8 cellular contexts compared by ENCODE assay signal in genomic region chr7:131068604-131069021, GRCh38.
DNase-seq lines count a peak whose midpoint lies in the region; ATAC-seq, FAIRE-seq and TF ChIP-seq lines count a peak whose summit lies in the region.

No MANE protein-coding gene starts in this region.

- no peak overlapping the region for H3K4me3 Mint-ChIP-seq in activated naive CD8-positive, alpha-beta T cell treated with anti-CD3 and anti-CD28 coated beads for 36 hours

- no peaks in the 10 kb centered on the region for H3K27me3 Mint-ChIP-seq in activated naive CD8-positive, alpha-beta T cell treated with anti-CD3 and anti-CD28 coated beads for 36 hours

- POLR2A ChIA-PET in A549 (lab: Yijun Ruan, JAX) = no interaction called here

- peak overlapping the region in 1 of 2 experiments; percentile 17; a peak in 2 of 6 replicates for H3K27ac ChIP-seq in A549

- no peaks in the 10 kb centered on the region for H3K9me3 Mint-ChIP-seq in activated naive CD8-positive, alpha-beta T cell treated with anti-CD3 and anti-CD28 coated beads for 36 hours

- TF ChIP-seq RAD21 in A549 (conservative IDR thresholded peaks at IDR 0.05 in 1 of 2, IDR thresholded peaks at IDR 0.05 in 1 of 2) = peak in 1 of 2 experiments; percentile 26; a peak in 1 of 5 replicates

- 49% methylated on average over 2 of the region's 2 CpGs for WGBS in A549 (ENCODE audit: missing lambda C conversion rate)

- no peak overlapping the region for H3K4me3 ChIP-seq in A549

- no peaks in the 10 kb centered on the region for H3K9me3 ChIP-seq in A549

- no peak for TF ChIP-seq CTCF in A549 (IDR thresholded peaks at IDR 0.05)

- peaks cover 16% of the 10 kb centered on the region for H3K36me3 Mint-ChIP-seq in activated naive CD8-positive, alpha-beta T cell treated with anti-CD3 and anti-CD28 coated beads for 36 hours

- H3K4me1 Mint-ChIP-seq in activated naive CD8-positive, alpha-beta T cell treated with anti-CD3 and anti-CD28 coated beads for 36 hours = peaks cover 60% of the 10 kb centered on the region

- peak overlapping the region; percentile 66; the same call in 1 of the 3 replicates for H3K4me2 ChIP-seq in A549

- ATAC-seq in A549 (peak; percentile 27 to 35; a peak in 3 of 6 replicates), left lobe of liver (peak; percentile 25), HG02642 (IDR thresholded peaks at IDR 0.05; ENCODE audit: poor library complexity, unreplicated experiment) (no peak), GM19351 (IDR thresholded peaks at IDR 0.05; ENCODE audit: unreplicated experiment) (no peak)

- no peak for TF ChIP-seq POLR2A in A549 (IDR thresholded peaks at IDR 0.05; ENCODE audit: low read length)

- no peak for TF ChIP-seq EP300 in A549 (IDR thresholded peaks at IDR 0.05)

- H3K4me1 ChIP-seq in A549 = peaks cover 59% of the 10 kb centered on the region

- peak overlapping the region; percentile 14 for H3K27ac Mint-ChIP-seq in activated naive CD8-positive, alpha-beta T cell treated with anti-CD3 and anti-CD28 coated beads for 36 hours

- CTCF ChIA-PET in A549 (lab: Yijun Ruan, JAX) = interaction anchor here (0.6 to 2.4 kb wide), 29 partner anchors 10 to 459 kb away, joined by 3 to 15 read pairs (median 4); no protein-coding TSS in a partner anchor

- DNase-seq in A549 (ENCODE audit: low read depth in 1 of 2, low spot score in 1 of 2) (peak in 1 of 2 experiments; percentile 29), EL (peak; percentile 39), left lobe of liver (ENCODE audit: low spot score) (no peak), AML-193 (lab: John Stamatoyannopoulos, UW) (no peak), NCI-H1105 (lab: John Stamatoyannopoulos, UW) (no peak)
- no peak for DNase-seq in activated naive CD8-positive, alpha-beta T cell treated with anti-CD3 and anti-CD28 coated beads for 36 hours

- FAIRE-seq in A549 (lab: Jason Lieb, UNC) = no peak

TF ChIP-seq in A549, 52 proteins besides CTCF, POLR2A, EP300 and RAD21:
- TF ChIP-seq TP53 (CRISPR knock-in tag; IDR thresholded peaks at IDR 0.05) (no peak), FOSB (CRISPR knock-in tag; IDR thresholded peaks at IDR 0.05) (no peak), NR3C1 (IDR thresholded peaks at IDR 0.05) (no peak), MYC (IDR thresholded peaks at IDR 0.05; ENCODE audit: borderline replicate concordance, low read length) (no peak), HMGXB4 (CRISPR knock-in tag; IDR thresholded peaks at IDR 0.05; ENCODE audit: borderline replicate concordance) (no peak), CBX8 (IDR thresholded peaks at IDR 0.05) (no peak), ELK1 (IDR thresholded peaks at IDR 0.05; ENCODE audit: low read depth, low read length) (no peak), KDM1A (IDR thresholded peaks at IDR 0.05; ENCODE audit: low read depth) (no peak), CEBPB (IDR thresholded peaks at IDR 0.05) (no peak), JUN (IDR thresholded peaks at IDR 0.05) (no peak), NPAS2 (CRISPR knock-in tag; IDR thresholded peaks at IDR 0.05; ENCODE audit: borderline replicate concordance) (no peak), FOXS1 (CRISPR knock-in tag; IDR thresholded peaks at IDR 0.05) (no peak), USF2 (IDR thresholded peaks at IDR 0.05) (no peak), RFX5 (IDR thresholded peaks at IDR 0.05) (no peak), HEYL (CRISPR knock-in tag; IDR thresholded peaks at IDR 0.05) (no peak), KDM5A (IDR thresholded peaks at IDR 0.05) (no peak), REST (IDR thresholded peaks at IDR 0.05) (no peak), CHD2 (IDR thresholded peaks at IDR 0.05; ENCODE audit: low read length, partially characterized antibody) (no peak), ZNF302 (CRISPR knock-in tag; IDR thresholded peaks at IDR 0.05) (no peak), FOSL2 (IDR thresholded peaks at IDR 0.05) (no peak), FOSL2 (CRISPR knock-in tag; IDR thresholded peaks at IDR 0.05) (no peak)
TF ChIP-seq in A549: peak in this region for 0.

Comparison
In these comparisons a context has a peak if more than half of its experiments do, and no peak if none do; other contexts are left out.
1. ATAC-seq: peak in A549 (2 of 2) and left lobe of liver (single experiment); none in HG02642 (single experiment) and GM19351 (single experiment).